11 cellular contexts compared by ENCODE assay signal in the genomic region with DNA sequence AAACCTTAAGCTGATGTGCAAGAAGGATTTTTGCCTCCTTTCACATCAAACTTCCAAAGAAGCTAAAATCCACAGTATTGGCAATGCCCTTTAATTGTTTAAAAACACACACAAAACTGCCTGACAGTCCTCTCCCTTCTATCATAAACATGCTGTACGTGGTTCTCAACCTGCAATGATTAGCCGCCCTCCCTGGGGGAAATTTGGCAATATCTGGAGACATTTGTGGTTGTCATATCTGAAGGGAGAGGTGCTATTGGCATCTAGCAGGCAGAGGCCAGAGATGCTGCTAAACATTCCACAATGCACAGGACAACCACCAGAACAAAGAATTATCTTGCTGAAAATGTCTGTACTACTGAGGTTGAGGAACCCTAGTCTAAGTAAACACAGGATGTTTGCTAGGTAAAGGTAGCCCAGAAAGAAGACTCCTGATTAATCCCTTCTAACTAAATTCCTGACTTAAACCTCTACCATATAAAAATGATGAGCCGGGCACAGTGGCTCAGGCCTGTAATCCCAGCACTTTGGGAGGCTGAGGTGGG. TPM values are rescaled to one million over a fixed set of nuclear protein-coding genes. Genes with fewer than 3 reads are reported as not detected.
DNase-seq lines count a peak whose midpoint lies in the region; ATAC-seq and TF ChIP-seq lines count a peak whose summit lies in the region.
"Had no signal": no experiment of that assay in that cellular context is flagged by ENCODE, and none has a peak within 500 bp of the region (broad histone marks: within the 10 kb centered on the region; RNA-seq: fewer than 3 reads in every experiment).

No MANE protein-coding gene starts in this region.

- POLR2A ChIA-PET in T-cell (lab: Charles Lee) = interaction anchor here in 1 of 2 donors (0.7 to 1.1 kb wide), 2 partner anchors 46 to 1223 kb away, joined by 7 to 9 read pairs; no protein-coding TSS in a partner anchor

- no TSS peak for BruUV-seq in Calu3 (replicated peaks; lab: Mats Ljungman, UMichigan)

- no peaks in the 10 kb centered on the region for H3K9me3 Mint-ChIP-seq in Calu3 (ENCODE audit: low read depth, unreplicated experiment)
- H3K9me3 Mint-ChIP-seq in T-cell = no peaks in the 10 kb centered on the region

- H3K4me3 Mint-ChIP-seq in Calu3 (ENCODE audit: low read depth, unreplicated experiment) = peak overlapping the region; percentile 70
- peak overlapping the region; percentile 80 to 88 (median 85) for H3K4me3 Mint-ChIP-seq in T-cell

- intact Hi-C loops in Calu3 (cut with micrococcal nuclease; ENCODE audit: unreplicated experiment) = no loop called here

- TF ChIP-seq CTCF in Calu3 (IDR thresholded peaks at IDR 0.05; ENCODE audit: unreplicated experiment) = no peak
- no peak for TF ChIP-seq CTCF in epithelial cell of proximal tubule (conservative IDR thresholded peaks at IDR 0.05; ENCODE audit: low read depth, low read length)

- CTCF ChIA-PET in Calu3 (lab: Charles Lee) (interaction anchor here (0.5 to 1.1 kb wide), 3 partner anchors 11 to 477 kb away, joined by 3 to 5 read pairs (median 4); partner anchors contain the start of gene PSEN1), T-cell (lab: Charles Lee) (interaction anchor here in 1 of 2 donors (1.4 to 1.5 kb wide), 2 partner anchors 22 to 45 kb away, joined by 4 to 17 read pairs; partner anchors contain the start of genes ACOT2 and ACOT4)

- no peaks in the 10 kb centered on the region for H3K4me1 Mint-ChIP-seq in Calu3 (ENCODE audit: low read depth, unreplicated experiment)
- peaks cover 5 to 6% (median 6%) of the 10 kb centered on the region in 3 donors for H3K4me1 Mint-ChIP-seq in T-cell

- H3K4me3 ChIP-seq in epithelial cell of proximal tubule (ENCODE audit: low read depth, low read length) = peak overlapping the region; percentile 67

- ATAC-seq in T-cell (replicated peaks in 1 of 4) = no peak
- no peak for ATAC-seq in GM18870 (IDR thresholded peaks at IDR 0.05; ENCODE audit: unreplicated experiment)

- H3K36me3 Mint-ChIP-seq in Calu3 (ENCODE audit: insufficient read depth, unreplicated experiment) (peaks cover 18% of the 10 kb centered on the region), T-cell (no peaks in the 10 kb centered on the region)

- H3K27me3 Mint-ChIP-seq in Calu3 (ENCODE audit: unreplicated experiment) (no peaks in the 10 kb centered on the region), T-cell (no peaks in the 10 kb centered on the region)

- no peak for DNase-seq in Calu3
- no peak for DNase-seq in T-cell
- no peak for DNase-seq in epithelial cell of proximal tubule (ENCODE audit: low read depth)
- peak; percentile 10 for DNase-seq in retina
- no peak for DNase-seq in NCI-H2171 (lab: John Stamatoyannopoulos, UW)
- DNase-seq in NCI-H1694 (lab: John Stamatoyannopoulos, UW) = no peak
- no peak for DNase-seq in effector CD8-positive, alpha-beta T cell (lab: John Stamatoyannopoulos, UW)

- H3K27ac Mint-ChIP-seq in Calu3 (ENCODE audit: unreplicated experiment) (no peak overlapping the region), T-cell (peak overlapping the region in 1 of 2 donors; percentile 92)

RNA-seq across cellular contexts. Expression of gene ACOT6, which starts 1.2 kb away (rescaled TPM):
- total RNA-seq in Calu3 (2022) = not detected in 2 replicates
- not detected for total RNA-seq in T-cell
- total RNA-seq in epithelial cell of proximal tubule = 0.07 TPM in 1 of 2 replicates, not detected in the other
- total RNA-seq: activated CD8-positive, alpha-beta memory T cell treated with anti-CD3 and anti-CD28 coated beads for 36 hours; Peyer's patch; ureter had no signal

RNA-seq across cellular contexts. Expression of gene ACOT4, which starts 21.8 kb away (rescaled TPM):
- total RNA-seq in Calu3 (2022) (1.1 and 1.6 TPM in 2 replicates), T-cell (1 to 10 TPM in 4 of 5 donors, under 1 TPM in 1; 0.55 to 1.6 (median 1.2) TPM), epithelial cell of proximal tubule (5.6 and 7.0 TPM in 2 replicates)

RNA-seq across cellular contexts. Expression of gene DNAL1, which starts 31.3 kb away (rescaled TPM):
- total RNA-seq in Calu3 (2022) (15.2 and 17.0 TPM in 2 replicates), T-cell (1 to 10 TPM; 5.5 to 7.2 (median 6.2) TPM), epithelial cell of proximal tubule (2.6 and 3.7 TPM in 2 replicates)

RNA-seq across cellular contexts. Expression of gene ACOT2, which starts 44.5 kb away (rescaled TPM):
- 18.5 and 21.9 TPM in 2 replicates for total RNA-seq in Calu3 (2022)
- 10 to 100 TPM; 11.8 to 14.7 (median 12.9) TPM for total RNA-seq in T-cell
- total RNA-seq in epithelial cell of proximal tubule = 9.2 and 22.9 TPM in 2 replicates

RNA-seq across cellular contexts. Expression of gene HEATR4, which starts 54.7 kb away (rescaled TPM):
- 0.10 TPM in 1 of 2 replicates, not detected in the other for total RNA-seq in Calu3 (2022)
- under 1 TPM in 1 of 5 donors, not detected in 4; 0.09 TPM for total RNA-seq in T-cell
- 0.06 and 0.07 TPM in 2 replicates for total RNA-seq in epithelial cell of proximal tubule
- total RNA-seq: activated CD8-positive, alpha-beta memory T cell treated with anti-CD3 and anti-CD28 coated beads for 36 hours had no signal
